Comparison of ENCODE assay signal across 1 cellular context in genomic region chr5:127022846-127023245, GRCh38.
TF ChIP-seq lines count a peak whose summit lies in the region.

No MANE protein-coding gene starts in this region.

TF ChIP-seq in HepG2, 621 proteins besides CTCF, POLR2A, EP300 and RAD21 (continued from another document):
- TF ChIP-seq TEAD3 (CRISPR knock-in tag; optimal IDR thresholded peaks at IDR 0.05; ENCODE audit: borderline replicate concordance) (peak; percentile 54), ZNF616 (CRISPR knock-in tag; IDR thresholded peaks at IDR 0.05; ENCODE audit: low read depth) (no peak), MYC (CRISPR knock-in tag; IDR thresholded peaks at IDR 0.05; ENCODE audit: borderline replicate concordance) (no peak), HNF4G (IDR thresholded peaks at IDR 0.05; ENCODE audit: borderline replicate concordance, low read depth, low read length) (peak; percentile 63; the same call in 1 of the 2 replicates), HNF4G (CRISPR knock-in tag; IDR thresholded peaks at IDR 0.05; ENCODE audit: borderline replicate concordance, low read depth) (0 out of 2 replicates have a peak, but pooled peaks have one; percentile 27), SMARCE1 (IDR thresholded peaks at IDR 0.05; ENCODE audit: borderline replicate concordance) (no peak), SMARCC2 (IDR thresholded peaks at IDR 0.05) (no peak), ZNF362 (CRISPR knock-in tag; IDR thresholded peaks at IDR 0.05; ENCODE audit: borderline replicate concordance) (no peak), ZNF709 (CRISPR knock-in tag; IDR thresholded peaks at IDR 0.05) (no peak), ZNF337 (CRISPR knock-in tag; IDR thresholded peaks at IDR 0.05; ENCODE audit: borderline replicate concordance, low read depth) (no peak), SP5 (CRISPR knock-in tag; IDR thresholded peaks at IDR 0.05; ENCODE audit: borderline replicate concordance, low read depth) (no peak), MAX (IDR thresholded peaks at IDR 0.05) (peak; percentile 90), SAFB2 (CRISPR knock-in tag; IDR thresholded peaks at IDR 0.05; ENCODE audit: borderline replicate concordance, low read depth) (no peak), HNF1A (IDR thresholded peaks at IDR 0.05; ENCODE audit: low read depth) (peak; percentile 37; the same call in 1 of the 2 replicates), HNF1A (CRISPR knock-in tag; IDR thresholded peaks at IDR 0.05; ENCODE audit: borderline replicate concordance) (no peak), NR2C2 (CRISPR knock-in tag; IDR thresholded peaks at IDR 0.05; ENCODE audit: borderline replicate concordance) (peak; percentile 39; the same call in 1 of the 2 replicates), CEBPG (CRISPR knock-in tag; IDR thresholded peaks at IDR 0.05) (peak; percentile 9; the same call in 1 of the 2 replicates), ZNF629 (CRISPR knock-in tag; conservative IDR thresholded peaks at IDR 0.05) (0 out of 2 replicates have a peak, but pooled peaks have one; percentile 35), NR2F6 (IDR thresholded peaks at IDR 0.05) (peak; percentile 71; the same call in 1 of the 2 replicates), NR2F6 (CRISPR knock-in tag; IDR thresholded peaks at IDR 0.05) (peak; percentile 77), HDAC1 (CRISPR knock-in tag; IDR thresholded peaks at IDR 0.05) (0 out of 2 replicates have a peak, but pooled peaks have one; percentile 33), MXD4 (CRISPR knock-in tag; IDR thresholded peaks at IDR 0.05) (no peak), ZBTB37 (CRISPR knock-in tag; IDR thresholded peaks at IDR 0.05) (no peak), ZNF614 (CRISPR knock-in tag; IDR thresholded peaks at IDR 0.05; ENCODE audit: borderline replicate concordance) (no peak), HOXA3 (CRISPR knock-in tag; IDR thresholded peaks at IDR 0.05) (peak; percentile 67; the same call in 1 of the 2 replicates), TARDBP (CRISPR knock-in tag; IDR thresholded peaks at IDR 0.05) (0 out of 2 replicates have a peak, but pooled peaks have one; percentile 70), ZNF138 (CRISPR knock-in tag; IDR thresholded peaks at IDR 0.05; ENCODE audit: low read depth) (no peak), FOXK2 (IDR thresholded peaks at IDR 0.05) (peak; percentile 70; the same call in 1 of the 2 replicates), DBP (CRISPR knock-in tag; IDR thresholded peaks at IDR 0.05; ENCODE audit: not compliant biosample characterization) (no peak), AGO2 (optimal IDR thresholded peaks at IDR 0.05; ENCODE audit: low read depth, low read length) (no peak), POGZ (CRISPR knock-in tag; IDR thresholded peaks at IDR 0.05) (peak; percentile 66; the same call in 1 of the 2 replicates), MZF1 (CRISPR knock-in tag; IDR thresholded peaks at IDR 0.05; ENCODE audit: borderline replicate concordance) (no peak), SMAD3 (CRISPR knock-in tag; IDR thresholded peaks at IDR 0.05) (no peak), MXI1 (IDR thresholded peaks at IDR 0.05; ENCODE audit: borderline replicate concordance, low read depth, low read length) (peak; percentile 85; the same call in 1 of the 3 replicates), TFDP2 (CRISPR knock-in tag; IDR thresholded peaks at IDR 0.05) (no peak), ZNF331 (CRISPR knock-in tag; IDR thresholded peaks at IDR 0.05) (peak; percentile 47; the same call in 1 of the 2 replicates)
- TF ChIP-seq, protein P1, sequence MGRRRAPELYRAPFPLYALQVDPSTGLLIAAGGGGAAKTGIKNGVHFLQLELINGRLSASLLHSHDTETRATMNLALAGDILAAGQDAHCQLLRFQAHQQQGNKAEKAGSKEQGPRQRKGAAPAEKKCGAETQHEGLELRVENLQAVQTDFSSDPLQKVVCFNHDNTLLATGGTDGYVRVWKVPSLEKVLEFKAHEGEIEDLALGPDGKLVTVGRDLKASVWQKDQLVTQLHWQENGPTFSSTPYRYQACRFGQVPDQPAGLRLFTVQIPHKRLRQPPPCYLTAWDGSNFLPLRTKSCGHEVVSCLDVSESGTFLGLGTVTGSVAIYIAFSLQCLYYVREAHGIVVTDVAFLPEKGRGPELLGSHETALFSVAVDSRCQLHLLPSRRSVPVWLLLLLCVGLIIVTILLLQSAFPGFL (CRISPR knock-in tag; IDR thresholded peaks at IDR 0.05): no peak
- TF ChIP-seq, protein P2, sequence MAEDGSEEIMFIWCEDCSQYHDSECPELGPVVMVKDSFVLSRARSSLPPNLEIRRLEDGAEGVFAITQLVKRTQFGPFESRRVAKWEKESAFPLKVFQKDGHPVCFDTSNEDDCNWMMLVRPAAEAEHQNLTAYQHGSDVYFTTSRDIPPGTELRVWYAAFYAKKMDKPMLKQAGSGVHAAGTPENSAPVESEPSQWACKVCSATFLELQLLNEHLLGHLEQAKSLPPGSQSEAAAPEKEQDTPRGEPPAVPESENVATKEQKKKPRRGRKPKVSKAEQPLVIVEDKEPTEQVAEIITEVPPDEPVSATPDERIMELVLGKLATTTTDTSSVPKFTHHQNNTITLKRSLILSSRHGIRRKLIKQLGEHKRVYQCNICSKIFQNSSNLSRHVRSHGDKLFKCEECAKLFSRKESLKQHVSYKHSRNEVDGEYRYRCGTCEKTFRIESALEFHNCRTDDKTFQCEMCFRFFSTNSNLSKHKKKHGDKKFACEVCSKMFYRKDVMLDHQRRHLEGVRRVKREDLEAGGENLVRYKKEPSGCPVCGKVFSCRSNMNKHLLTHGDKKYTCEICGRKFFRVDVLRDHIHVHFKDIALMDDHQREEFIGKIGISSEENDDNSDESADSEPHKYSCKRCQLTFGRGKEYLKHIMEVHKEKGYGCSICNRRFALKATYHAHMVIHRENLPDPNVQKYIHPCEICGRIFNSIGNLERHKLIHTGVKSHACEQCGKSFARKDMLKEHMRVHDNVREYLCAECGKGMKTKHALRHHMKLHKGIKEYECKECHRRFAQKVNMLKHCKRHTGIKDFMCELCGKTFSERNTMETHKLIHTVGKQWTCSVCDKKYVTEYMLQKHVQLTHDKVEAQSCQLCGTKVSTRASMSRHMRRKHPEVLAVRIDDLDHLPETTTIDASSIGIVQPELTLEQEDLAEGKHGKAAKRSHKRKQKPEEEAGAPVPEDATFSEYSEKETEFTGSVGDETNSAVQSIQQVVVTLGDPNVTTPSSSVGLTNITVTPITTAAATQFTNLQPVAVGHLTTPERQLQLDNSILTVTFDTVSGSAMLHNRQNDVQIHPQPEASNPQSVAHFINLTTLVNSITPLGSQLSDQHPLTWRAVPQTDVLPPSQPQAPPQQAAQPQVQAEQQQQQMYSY (CRISPR knock-in tag; IDR thresholded peaks at IDR 0.05): no peak
- TF ChIP-seq, protein P3, sequence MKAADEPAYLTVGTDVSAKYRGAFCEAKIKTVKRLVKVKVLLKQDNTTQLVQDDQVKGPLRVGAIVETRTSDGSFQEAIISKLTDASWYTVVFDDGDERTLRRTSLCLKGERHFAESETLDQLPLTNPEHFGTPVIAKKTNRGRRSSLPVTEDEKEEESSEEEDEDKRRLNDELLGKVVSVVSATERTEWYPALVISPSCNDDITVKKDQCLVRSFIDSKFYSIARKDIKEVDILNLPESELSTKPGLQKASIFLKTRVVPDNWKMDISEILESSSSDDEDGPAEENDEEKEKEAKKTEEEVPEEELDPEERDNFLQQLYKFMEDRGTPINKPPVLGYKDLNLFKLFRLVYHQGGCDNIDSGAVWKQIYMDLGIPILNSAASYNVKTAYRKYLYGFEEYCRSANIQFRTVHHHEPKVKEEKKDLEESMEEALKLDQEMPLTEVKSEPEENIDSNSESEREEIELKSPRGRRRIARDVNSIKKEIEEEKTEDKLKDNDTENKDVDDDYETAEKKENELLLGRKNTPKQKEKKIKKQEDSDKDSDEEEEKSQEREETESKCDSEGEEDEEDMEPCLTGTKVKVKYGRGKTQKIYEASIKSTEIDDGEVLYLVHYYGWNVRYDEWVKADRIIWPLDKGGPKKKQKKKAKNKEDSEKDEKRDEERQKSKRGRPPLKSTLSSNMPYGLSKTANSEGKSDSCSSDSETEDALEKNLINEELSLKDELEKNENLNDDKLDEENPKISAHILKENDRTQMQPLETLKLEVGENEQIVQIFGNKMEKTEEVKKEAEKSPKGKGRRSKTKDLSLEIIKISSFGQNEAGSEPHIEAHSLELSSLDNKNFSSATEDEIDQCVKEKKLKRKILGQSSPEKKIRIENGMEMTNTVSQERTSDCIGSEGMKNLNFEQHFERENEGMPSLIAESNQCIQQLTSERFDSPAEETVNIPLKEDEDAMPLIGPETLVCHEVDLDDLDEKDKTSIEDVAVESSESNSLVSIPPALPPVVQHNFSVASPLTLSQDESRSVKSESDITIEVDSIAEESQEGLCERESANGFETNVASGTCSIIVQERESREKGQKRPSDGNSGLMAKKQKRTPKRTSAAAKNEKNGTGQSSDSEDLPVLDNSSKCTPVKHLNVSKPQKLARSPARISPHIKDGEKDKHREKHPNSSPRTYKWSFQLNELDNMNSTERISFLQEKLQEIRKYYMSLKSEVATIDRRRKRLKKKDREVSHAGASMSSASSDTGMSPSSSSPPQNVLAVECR (CRISPR knock-in tag; IDR thresholded peaks at IDR 0.05; ENCODE audit: borderline replicate concordance): no peak
